20 cellular contexts compared by ENCODE assay signal in genomic region chr18:80231151-80231550, GRCh38. TPM values are rescaled to one million over a fixed set of nuclear protein-coding genes. Genes with fewer than 3 reads are reported as not detected.
DNase-seq lines count a peak whose midpoint lies in the region; ATAC-seq, FAIRE-seq and TF ChIP-seq lines count a peak whose summit lies in the region.
"Had no signal": no experiment of that assay in that cellular context is flagged by ENCODE, and none has a peak within 500 bp of the region (broad histone marks: within the 10 kb centered on the region; RNA-seq: fewer than 3 reads in every experiment).

No MANE protein-coding gene starts in this region.

- intact Hi-C loops in Panc1 (cut with micrococcal nuclease; ENCODE audit: unreplicated experiment): no loop called here
- intact Hi-C loops in esophagus muscularis mucosa (cut with DNase I): no loop called here
- intact Hi-C loops in mucosa of descending colon (cut with DNase I, micrococcal nuclease): no loop called here

- ATAC-seq in Panc1 (0 out of 2 replicates have a peak, but pooled peaks have one; percentile 15), mucosa of descending colon (no peak), GM21528 (IDR thresholded peaks at IDR 0.05; ENCODE audit: low FRiP score, unreplicated experiment) (no peak)
- ATAC-seq: GM23338 had no signal

- peak overlapping the region; percentile 36 for H3K27ac Mint-ChIP-seq in nephron progenitor cell
- H3K27ac Mint-ChIP-seq: CD4-positive, alpha-beta T cell; GM23338 had no signal

- CTCF ChIA-PET in Panc1 (lab: Charles Lee): no interaction called here

- H3K4me1 Mint-ChIP-seq in nephron progenitor cell: peaks cover 41% of the 10 kb centered on the region

- H3K4me1 ChIP-seq in Panc1 (ENCODE audit: control insufficient read depth, insufficient read depth, low read length) (no peaks in the 10 kb centered on the region), esophagus muscularis mucosa (peaks cover 0 to 3% (median 0%) of the 10 kb centered on the region in 4 donors), mucosa of descending colon (ENCODE audit: low read depth) (no peaks in the 10 kb centered on the region)
- H3K4me1 ChIP-seq: Caco-2 had no signal

- no TSS peak for BruUV-seq in Panc1 (replicated peaks; lab: Mats Ljungman, UMichigan)

- no peak for TF ChIP-seq POLR2A in esophagus muscularis mucosa (IDR thresholded peaks at IDR 0.05; ENCODE audit: low read depth)

- H3K36me3 ChIP-seq in Panc1 (ENCODE audit: control insufficient read depth, insufficient read depth, low read length) (no peaks in the 10 kb centered on the region), esophagus muscularis mucosa (no peaks in the 10 kb centered on the region), mucosa of descending colon (ENCODE audit: low read depth) (no peaks in the 10 kb centered on the region)

- POLR2A ChIA-PET in Panc1 (lab: Charles Lee): no interaction called here

- no peak for TF ChIP-seq EP300 in esophagus muscularis mucosa (IDR thresholded peaks at IDR 0.05)

- H3K9me3 ChIP-seq in Panc1 (ENCODE audit: control insufficient read depth, insufficient read depth, low read depth, low read length) (no peaks in the 10 kb centered on the region), esophagus muscularis mucosa (no peaks in the 10 kb centered on the region), mucosa of descending colon (no peaks in the 10 kb centered on the region)
- H3K9me3 ChIP-seq: Caco-2 had no signal

- H3K36me3 Mint-ChIP-seq in nephron progenitor cell (ENCODE audit: low read depth): peaks cover 2% of the 10 kb centered on the region

- H3K4me3 Mint-ChIP-seq in nephron progenitor cell: no peak overlapping the region
- H3K4me3 Mint-ChIP-seq: CD4-positive, alpha-beta T cell; GM23338 had no signal

- H3K9me3 Mint-ChIP-seq in nephron progenitor cell: peaks cover 10% of the 10 kb centered on the region
- H3K9me3 Mint-ChIP-seq: CD4-positive, alpha-beta T cell; GM23338 had no signal

- H3K4me3 ChIP-seq in Panc1 (ENCODE audit: low read depth in 2 of 2, low read length in 2 of 2): no peak overlapping the region
- no peak overlapping the region for H3K4me3 ChIP-seq in esophagus muscularis mucosa
- H3K4me3 ChIP-seq in mucosa of descending colon: no peak overlapping the region
- H3K4me3 ChIP-seq: GM23338 had no signal

- no peak for DNase-seq in Panc1 (ENCODE audit: low read depth, low spot score)
- peak; percentile 90 for DNase-seq in esophagus muscularis mucosa (ENCODE audit: extremely low spot score)
- DNase-seq in nephron progenitor cell: no peak
- DNase-seq in urothelium cell line (ENCODE audit: low spot score): peak; percentile 4
- DNase-seq in foreskin melanocyte: no peak
- DNase-seq in mucosa of descending colon: no peak
- DNase-seq: ACHN; AML-193; Caco-2; CD4-positive, alpha-beta T cell; HCEC 1CT had no signal

- H3K27me3 Mint-ChIP-seq in nephron progenitor cell (ENCODE audit: low read depth, poor library complexity): no peaks in the 10 kb centered on the region

- H3K27ac ChIP-seq in Panc1 (ENCODE audit: low read length) (no peak overlapping the region), esophagus muscularis mucosa (replicated peaks in 1 of 4) (no peak overlapping the region)
- H3K27ac ChIP-seq: C4-2B, HL-60 had no signal

- H3K27me3 ChIP-seq in Panc1 (ENCODE audit: control insufficient read depth, insufficient read depth, low read length) (no peaks in the 10 kb centered on the region), esophagus muscularis mucosa (no peaks in the 10 kb centered on the region)

- FAIRE-seq in urothelium cell line (lab: Jason Lieb, UNC): no peak
- FAIRE-seq: A204.1, G401.6, GM12892, GM18507, H54 had no signal

- WGBS in esophagus muscularis mucosa: 82% methylated on average over 8 of the region's 8 CpGs

- no peak for TF ChIP-seq CTCF in Panc1 (IDR thresholded peaks at IDR 0.05)
- no peak for TF ChIP-seq CTCF in esophagus muscularis mucosa (IDR thresholded peaks at IDR 0.05)
- TF ChIP-seq CTCF in nephron progenitor cell (IDR thresholded peaks at IDR 0.05): no peak
- no peak for TF ChIP-seq CTCF in mucosa of descending colon (IDR thresholded peaks at IDR 0.05)

- in situ Hi-C loops in Panc1 (cut with HindIII; ENCODE audit: low pct_unique_long_range_greater_than_20kb, low sequenced_read_pairs): no loop called here

RNA-seq across cellular contexts. Expression of gene PARD6G, which starts 16.2 kb away (rescaled TPM):
- total RNA-seq in Panc1 (2021; ENCODE audit: unreplicated experiment) (5.2 TPM), esophagus muscularis mucosa (10 to 100 TPM in 2 of 4 donors, 1 to 10 TPM in 2; 5.4 to 11.3 (median 10.4) TPM), mucosa of descending colon (1 to 10 TPM in 2 of 3 donors, under 1 TPM in 1; 0.58 to 8.5 (median 2.0) TPM)
- 5.6 TPM for polyA plus RNA-seq in Panc1 (2012; ENCODE audit: insufficient read length)

Comparison
In these comparisons a context has a peak if more than half of its experiments do, and no peak if none do; other contexts are left out.
1. DNase-seq: peak in esophagus muscularis mucosa (single experiment) and urothelium cell line (single experiment); none in Panc1 (single experiment), nephron progenitor cell (single experiment), foreskin melanocyte (single experiment) and mucosa of descending colon (0 of 3).